17 cellular contexts compared by ENCODE assay signal in the genomic region with DNA sequence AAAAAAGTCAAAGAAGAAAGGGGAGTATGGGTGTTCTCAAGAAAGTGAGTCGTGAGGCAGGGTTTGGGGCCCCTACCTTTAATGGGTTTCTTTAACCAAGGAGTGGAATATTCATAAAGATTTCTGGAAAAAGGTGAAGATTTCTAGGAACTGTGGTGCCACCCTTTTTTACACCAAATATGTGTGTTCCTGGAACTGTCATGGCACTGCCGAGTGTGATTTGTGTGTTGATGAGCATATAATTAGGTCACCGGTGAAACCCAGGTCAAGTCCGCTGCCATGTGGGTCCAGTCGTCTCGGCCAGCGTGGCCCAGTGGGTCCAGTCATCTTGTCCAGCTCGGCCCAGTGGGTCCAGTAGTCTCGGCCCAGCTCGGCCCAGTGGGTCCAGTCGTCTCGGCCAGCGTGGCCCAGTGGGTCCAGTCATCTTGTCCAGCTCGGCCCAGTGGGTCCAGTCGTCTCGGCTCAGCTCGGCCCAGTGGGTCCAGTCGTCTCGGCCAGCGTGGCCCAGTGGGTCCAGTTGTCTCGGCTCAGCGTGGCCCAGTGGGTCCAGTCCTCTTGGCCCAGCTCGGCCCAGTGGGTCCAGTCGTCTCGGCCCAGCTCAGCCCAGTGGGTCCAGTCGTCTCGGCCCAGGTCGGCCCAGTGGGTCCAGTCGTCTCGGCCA. TPM values are rescaled to one million over a fixed set of nuclear protein-coding genes. Genes with fewer than 3 reads are reported as not detected.
DNase-seq lines count a peak whose midpoint lies in the region; ATAC-seq, FAIRE-seq and TF ChIP-seq lines count a peak whose summit lies in the region.
"Had no signal": no experiment of that assay in that cellular context is flagged by ENCODE, and none has a peak within 500 bp of the region (broad histone marks: within the 10 kb centered on the region; RNA-seq: fewer than 3 reads in every experiment).

No MANE protein-coding gene starts in this region.

- H3K9me3 Mint-ChIP-seq in activated naive CD4-positive, alpha-beta T cell treated with anti-CD3 and anti-CD28 coated beads, Interleukin-2, amount 50 U/mL, for 24 hours: peaks cover 4% of the 10 kb centered on the region
- H3K9me3 Mint-ChIP-seq in activated naive CD4-positive, alpha-beta T cell treated with anti-CD3 and anti-CD28 coated beads, Interleukin-2, amount 10 ng/mL, durations not matched to agents 7 days and 5 days: peaks cover 11% of the 10 kb centered on the region
- H3K9me3 Mint-ChIP-seq in progenitor cell of endocrine pancreas (ENCODE audit: low read depth): peaks cover 14% of the 10 kb centered on the region

- H3K9ac ChIP-seq in K562 (ENCODE audit: insufficient read depth in 1 of 2, low read depth in 2 of 2, low read length in 2 of 2): peak overlapping the region in 1 of 2 experiments; percentile 17; a peak in 2 of 4 replicates
- H3K9ac ChIP-seq: BLaER1, GM23248 had no signal

- no peaks in the 10 kb centered on the region for H3K79me2 ChIP-seq in K562 (ENCODE audit: control insufficient read depth, insufficient read depth, low read length)

- peaks cover 1% of the 10 kb centered on the region for H3K36me3 Mint-ChIP-seq in activated naive CD4-positive, alpha-beta T cell treated with anti-CD3 and anti-CD28 coated beads, Interleukin-2, amount 50 U/mL, for 24 hours
- H3K36me3 Mint-ChIP-seq in activated naive CD4-positive, alpha-beta T cell treated with anti-CD3 and anti-CD28 coated beads, Interleukin-2, amount 10 ng/mL, durations not matched to agents 7 days and 5 days: no peaks in the 10 kb centered on the region
- H3K36me3 Mint-ChIP-seq in progenitor cell of endocrine pancreas (ENCODE audit: insufficient read depth): no peaks in the 10 kb centered on the region

- TF ChIP-seq RAD21 in K562 (CRISPR knock-in tag; conservative IDR thresholded peaks at IDR 0.05 in 1 of 2, IDR thresholded peaks at IDR 0.05 in 1 of 2): no peak

- in situ Hi-C loops in K562 (cut with MboI): no loop called here

- no peaks in the 10 kb centered on the region for H3K36me3 ChIP-seq in K562 (ENCODE audit: control insufficient read depth, insufficient read depth, low read length)
- H3K36me3 ChIP-seq: BLaER1 had no signal

- no peak for TF ChIP-seq EP300 in K562 (IDR thresholded peaks at IDR 0.05; ENCODE audit: low read length)

- H2AFZ ChIP-seq in K562 (ENCODE audit: low read depth, low read length): no peak overlapping the region
- H2AFZ ChIP-seq: GM23248 had no signal

- H3K4me2 ChIP-seq in K562 (ENCODE audit: insufficient read depth, low read length): no peak overlapping the region

- no peak overlapping the region for H3K4me3 ChIP-seq in K562
- H3K4me3 ChIP-seq: BLaER1, GM23248 had no signal

- POLR2A ChIA-PET in K562 (lab: Yijun Ruan, JAX): interaction anchor here (0.7 to 3.1 kb wide), 4 partner anchors 11 to 156 kb away, joined by 3 to 9 read pairs (median 6); partner anchors contain the start of gene PPDPF

- FAIRE-seq in HTR-8/SVneo (lab: Jason Lieb, UNC) (peak; percentile 52), K562 (lab: Jason Lieb, UNC) (no peak)
- FAIRE-seq: H54 had no signal

- TF ChIP-seq POLR2A in K562 (conservative IDR thresholded peaks at IDR 0.05): no peak

- no peaks in the 10 kb centered on the region for H3K9me1 ChIP-seq in K562 (ENCODE audit: control insufficient read depth, insufficient read depth, low read length)

- no peak for TF ChIP-seq CTCF in K562 (IDR thresholded peaks at IDR 0.05 in 2 of 3, conservative IDR thresholded peaks at IDR 0.05 in 1 of 3; ENCODE audit: insufficient read depth in 2 of 3, low read depth in 1 of 3, low read length in 3 of 3)
- TF ChIP-seq CTCF in progenitor cell of endocrine pancreas (IDR thresholded peaks at IDR 0.05; ENCODE audit: unreplicated experiment): no peak

- H3K4me1 Mint-ChIP-seq in activated naive CD4-positive, alpha-beta T cell treated with anti-CD3 and anti-CD28 coated beads, Interleukin-2, amount 50 U/mL, for 24 hours: no peaks in the 10 kb centered on the region
- peaks cover 8% of the 10 kb centered on the region for H3K4me1 Mint-ChIP-seq in activated naive CD4-positive, alpha-beta T cell treated with anti-CD3 and anti-CD28 coated beads, Interleukin-2, amount 10 ng/mL, durations not matched to agents 7 days and 5 days
- no peaks in the 10 kb centered on the region for H3K4me1 Mint-ChIP-seq in progenitor cell of endocrine pancreas (ENCODE audit: low read depth)

- ATAC-seq in K562 (no peak), GM18519 (IDR thresholded peaks at IDR 0.05; ENCODE audit: low FRiP score, unreplicated experiment) (no peak)
- ATAC-seq: HCT116 had no signal

- 12% methylated on average over 28 of the region's 30 CpGs for WGBS in K562 (ENCODE audit: insufficient coverage, low coverage, missing lambda C conversion rate)

- peaks cover 0 to 25% of the 10 kb centered on the region in 2 experiments; a peak in 4 of 5 replicates for H3K4me1 ChIP-seq in K562 (replicated peaks in 1 of 2; ENCODE audit: control insufficient read depth in 2 of 2, insufficient read depth in 2 of 2, low read length in 2 of 2)
- H3K4me1 ChIP-seq: Caco-2 had no signal

- CTCF ChIA-PET in activated naive CD4-positive, alpha-beta T cell treated with anti-CD3 and anti-CD28 coated beads, Interleukin-2, amount 10 ng/mL, durations not matched to agents 7 days and 5 days (lab: Charles Lee): no interaction called here
- CTCF ChIA-PET in K562 (lab: Yijun Ruan, JAX; ENCODE audit: low intra/inter-chr PET ratio): interaction anchor here (0.6 kb wide), 1 partner anchor 297 kb away, joined by 3 read pairs; no protein-coding TSS in a partner anchor

- no TSS peak for BruUV-seq in K562 (replicated peaks; lab: Mats Ljungman, UMichigan)

- H3K27ac Mint-ChIP-seq in activated naive CD4-positive, alpha-beta T cell treated with anti-CD3 and anti-CD28 coated beads, Interleukin-2, amount 50 U/mL, for 24 hours: peak overlapping the region; percentile 36
- no peak overlapping the region for H3K27ac Mint-ChIP-seq in activated naive CD4-positive, alpha-beta T cell treated with anti-CD3 and anti-CD28 coated beads, Interleukin-2, amount 10 ng/mL, durations not matched to agents 7 days and 5 days
- no peak overlapping the region for H3K27ac Mint-ChIP-seq in progenitor cell of endocrine pancreas
- H3K27ac Mint-ChIP-seq: CD8-positive, alpha-beta memory T cell had no signal

- no peak overlapping the region for H3K27ac ChIP-seq in K562 (ENCODE audit: extremely low read depth, low read depth, low read length)
- H3K27ac ChIP-seq: BLaER1, GM23248 had no signal

- DNase-seq in activated naive CD4-positive, alpha-beta T cell treated with anti-CD3 and anti-CD28 coated beads, Interleukin-2, amount 10 ng/mL, durations not matched to agents 7 days and 5 days: no peak
- DNase-seq in HTR-8/SVneo (ENCODE audit: insufficient read length, low spot score) (no peak), K562 (ENCODE audit: extremely low read depth in 1 of 4, low spot score in 3 of 4) (no peak), progenitor cell of endocrine pancreas (ENCODE audit: low spot score, unreplicated experiment) (peak; percentile 5), dedifferentiated amniotic fluid mesenchymal stem cell (ENCODE audit: extremely low spot score) (no peak), GM03348 (ENCODE audit: low spot score) (no peak)
- DNase-seq: 8988T, AML-193, Caco-2, DND-41, GM23248 had no signal

- H4K20me1 ChIP-seq in K562 (replicated peaks; ENCODE audit: control insufficient read depth, insufficient read depth, low read length): no peaks in the 10 kb centered on the region
- H4K20me1 ChIP-seq: BLaER1 had no signal

- peaks cover 21% of the 10 kb centered on the region for H3K27me3 Mint-ChIP-seq in activated naive CD4-positive, alpha-beta T cell treated with anti-CD3 and anti-CD28 coated beads, Interleukin-2, amount 50 U/mL, for 24 hours
- H3K27me3 Mint-ChIP-seq in activated naive CD4-positive, alpha-beta T cell treated with anti-CD3 and anti-CD28 coated beads, Interleukin-2, amount 10 ng/mL, durations not matched to agents 7 days and 5 days: peaks cover 52% of the 10 kb centered on the region
- H3K27me3 Mint-ChIP-seq in progenitor cell of endocrine pancreas: peaks cover 41% of the 10 kb centered on the region

- intact Hi-C loops in K562 (cut with micrococcal nuclease): no loop called here

- peaks cover 25 to 47% of the 10 kb centered on the region in 2 experiments for H3K27me3 ChIP-seq in K562 (ENCODE audit: control insufficient read depth in 2 of 2, insufficient read depth in 2 of 2, low read length in 2 of 2)

- peaks cover 6% of the 10 kb centered on the region for H3K9me3 ChIP-seq in K562 (replicated peaks; ENCODE audit: control insufficient read depth, insufficient read depth, low read depth, low read length)
- H3K9me3 ChIP-seq: Caco-2 had no signal

- H3K4me3 Mint-ChIP-seq in activated naive CD4-positive, alpha-beta T cell treated with anti-CD3 and anti-CD28 coated beads, Interleukin-2, amount 50 U/mL, for 24 hours: no peak overlapping the region
- no peak overlapping the region for H3K4me3 Mint-ChIP-seq in activated naive CD4-positive, alpha-beta T cell treated with anti-CD3 and anti-CD28 coated beads, Interleukin-2, amount 10 ng/mL, durations not matched to agents 7 days and 5 days
- H3K4me3 Mint-ChIP-seq in progenitor cell of endocrine pancreas (ENCODE audit: low read depth): no peak overlapping the region
- H3K4me3 Mint-ChIP-seq: CD8-positive, alpha-beta memory T cell had no signal

RNA-seq across cellular contexts. Expression of gene EEF1A2, which starts 8.3 kb away (rescaled TPM):
- total RNA-seq in K562 (2011; cell fraction: chromatin; rRNA removed; ENCODE audit: low replicate concordance): 13.0 and 31.1 TPM in 2 replicates
- total RNA-seq in K562 (2011; cell fraction: nucleolus; rRNA removed): 23.3 and 23.8 TPM in 2 replicates
- total RNA-seq in K562 (2011; cell fraction: nucleoplasm; rRNA removed): 9.9 and 20.4 TPM in 2 replicates
- total RNA-seq in K562 (2014; rRNA removed): 20.9 and 24.8 TPM in 2 replicates
- 8.7 and 11.5 TPM in 2 replicates for total RNA-seq in K562 (2014; rRNA removed; fragmentation: Illumina TruSeq; extraction: Trizol)
- total RNA-seq in K562 (2015; rRNA removed; fragmentation: Illumina TruSeq; extraction: Trizol): 7.7 and 8.7 TPM in 2 replicates
- 29.0 and 29.6 TPM in 2 replicates for total RNA-seq in K562 (2021)
- 9.6 and 11.8 TPM in 2 replicates for polyA plus RNA-seq in K562 (2011; rRNA removed)
- 10.8 and 19.3 TPM in 2 replicates for polyA plus RNA-seq in K562 (2011; cell fraction: cytosol; rRNA removed)
- 13.8 and 24.9 TPM in 2 replicates for polyA plus RNA-seq in K562 (2011; cell fraction: nucleus; rRNA removed)
- 29.1 and 61.1 TPM in 2 replicates for polyA plus RNA-seq in K562 (2012)
- polyA plus RNA-seq in K562 (2014; fragmentation: Illumina TruSeq; extraction: Trizol): 27.2 and 29.6 TPM in 2 replicates
- under 1 TPM; 0.04 to 0.58 TPM for polyA plus RNA-seq in K562 (2014; fragmentation: Nextera tagmentation; extraction: Ambion mirVana)
- polyA plus RNA-seq in K562 (2014; rRNA removed): 10.9 and 11.4 TPM in 2 replicates
- 10.3 and 11.5 TPM in 2 replicates for polyA minus RNA-seq in K562 (2011; rRNA and poly(A)+ RNA removed)
- 34.7 and 45.1 TPM in 2 replicates for polyA minus RNA-seq in K562 (2011; cell fraction: cytosol; rRNA and poly(A)+ RNA removed)
- 8.2 and 10.0 TPM in 2 replicates for polyA minus RNA-seq in K562 (2011; cell fraction: nucleus; rRNA and poly(A)+ RNA removed)
- 11.0 and 11.8 TPM in 2 replicates for total RNA-seq in progenitor cell of endocrine pancreas
- polyA plus RNA-seq: GM23248 had no signal

RNA-seq across cellular contexts. Expression of gene PPDPF, which starts 13.4 kb away (rescaled TPM):
- total RNA-seq in K562 (2011; cell fraction: chromatin; rRNA removed; ENCODE audit: low replicate concordance): 8.8 and 25.0 TPM in 2 replicates
- total RNA-seq in K562 (2011; cell fraction: nucleolus; rRNA removed): 34.9 and 37.0 TPM in 2 replicates
- 25.6 and 28.6 TPM in 2 replicates for total RNA-seq in K562 (2011; cell fraction: nucleoplasm; rRNA removed)
- total RNA-seq in K562 (2014; rRNA removed) (73.9 and 86.1 TPM in 2 replicates), K562 (2014; rRNA removed; fragmentation: Illumina TruSeq; extraction: Trizol) (2.3 and 4.5 TPM in 2 replicates), K562 (2015; rRNA removed; fragmentation: Illumina TruSeq; extraction: Trizol) (10.5 and 16.6 TPM in 2 replicates), K562 (2021) (220 and 233 TPM in 2 replicates), progenitor cell of endocrine pancreas (340 and 374 TPM in 2 replicates)
- polyA plus RNA-seq in K562 (2011; rRNA removed) (4.5 and 9.8 TPM in 2 replicates), K562 (2014; fragmentation: Illumina TruSeq; extraction: Trizol) (11.2 and 59.1 TPM in 2 replicates), K562 (2014; fragmentation: Nextera tagmentation; extraction: Ambion mirVana) (under 1 TPM; 0.77 to 0.85 TPM), K562 (2014; rRNA removed) (98.3 and 99.6 TPM in 2 replicates)
- 17.2 and 51.6 TPM in 2 replicates for polyA plus RNA-seq in K562 (2011; cell fraction: cytosol; rRNA removed)
- 34.4 and 40.3 TPM in 2 replicates for polyA plus RNA-seq in K562 (2011; cell fraction: nucleus; rRNA removed)
- 125 and 320 TPM in 2 replicates for polyA plus RNA-seq in K562 (2012)
- polyA minus RNA-seq in K562 (2011; rRNA and poly(A)+ RNA removed): 0.95 and 2.2 TPM in 2 replicates
- 82.0 and 193 TPM in 2 replicates for polyA minus RNA-seq in K562 (2011; cell fraction: cytosol; rRNA and poly(A)+ RNA removed)
- 25.2 and 33.4 TPM in 2 replicates for polyA minus RNA-seq in K562 (2011; cell fraction: nucleus; rRNA and poly(A)+ RNA removed)

RNA-seq across cellular contexts. Expression of gene PTK6, which starts 30.0 kb away (rescaled TPM):
- total RNA-seq in K562 (2011; cell fraction: chromatin; rRNA removed; ENCODE audit: low replicate concordance): not detected in 2 replicates
- total RNA-seq in K562 (2011; cell fraction: nucleolus; rRNA removed): not detected in 2 replicates
- not detected in 2 replicates for total RNA-seq in K562 (2011; cell fraction: nucleoplasm; rRNA removed)
- not detected in 2 replicates for total RNA-seq in K562 (2014; rRNA removed)
- not detected in 2 replicates for total RNA-seq in K562 (2014; rRNA removed; fragmentation: Illumina TruSeq; extraction: Trizol)
- not detected in 2 replicates for total RNA-seq in K562 (2015; rRNA removed; fragmentation: Illumina TruSeq; extraction: Trizol)
- total RNA-seq in K562 (2021): not detected in 2 replicates
- polyA plus RNA-seq in K562 (2011; rRNA removed): not detected in 2 replicates
- 0.03 TPM in 1 of 2 replicates, not detected in the other for polyA plus RNA-seq in K562 (2011; cell fraction: cytosol; rRNA removed)
- polyA plus RNA-seq in K562 (2011; cell fraction: nucleus; rRNA removed): not detected in 2 replicates
- polyA plus RNA-seq in K562 (2012): 0.11 TPM in 1 of 2 replicates, not detected in the other
- not detected in 2 replicates for polyA plus RNA-seq in K562 (2014; fragmentation: Illumina TruSeq; extraction: Trizol)
- not detected for polyA plus RNA-seq in K562 (2014; fragmentation: Nextera tagmentation; extraction: Ambion mirVana)
- polyA plus RNA-seq in K562 (2014; rRNA removed): 0.07 TPM in 1 of 2 replicates, not detected in the other
- polyA minus RNA-seq in K562 (2011; rRNA and poly(A)+ RNA removed): not detected in 2 replicates
- not detected in 2 replicates for polyA minus RNA-seq in K562 (2011; cell fraction: cytosol; rRNA and poly(A)+ RNA removed)
- polyA minus RNA-seq in K562 (2011; cell fraction: nucleus; rRNA and poly(A)+ RNA removed): not detected in 2 replicates
- 0.29 and 0.31 TPM in 2 replicates for total RNA-seq in progenitor cell of endocrine pancreas
- total RNA-seq: GM23248 had no signal
- polyA plus RNA-seq: GM23248 had no signal

RNA-seq across cellular contexts. Expression of gene KCNQ2, which starts 34.8 kb away (rescaled TPM):
- not detected in 2 replicates for total RNA-seq in K562 (2011; cell fraction: chromatin; rRNA removed; ENCODE audit: low replicate concordance)
- 0.17 TPM in 1 of 2 replicates, not detected in the other for total RNA-seq in K562 (2011; cell fraction: nucleolus; rRNA removed)
- total RNA-seq in K562 (2011; cell fraction: nucleoplasm; rRNA removed): not detected in 2 replicates
- total RNA-seq in K562 (2014; rRNA removed): not detected in 2 replicates
- not detected in 2 replicates for total RNA-seq in K562 (2014; rRNA removed; fragmentation: Illumina TruSeq; extraction: Trizol)
- not detected in 2 replicates for total RNA-seq in K562 (2015; rRNA removed; fragmentation: Illumina TruSeq; extraction: Trizol)
- total RNA-seq in K562 (2021): 0.13 and 0.40 TPM in 2 replicates
- 0.08 TPM in 1 of 2 replicates, not detected in the other for polyA plus RNA-seq in K562 (2011; rRNA removed)
- not detected in 2 replicates for polyA plus RNA-seq in K562 (2011; cell fraction: cytosol; rRNA removed)
- 0.06 TPM in 1 of 2 replicates, not detected in the other for polyA plus RNA-seq in K562 (2011; cell fraction: nucleus; rRNA removed)
- polyA plus RNA-seq in K562 (2012): 0.01 TPM in 1 of 2 replicates, not detected in the other
- polyA plus RNA-seq in K562 (2014; fragmentation: Illumina TruSeq; extraction: Trizol): not detected in 2 replicates
- polyA plus RNA-seq in K562 (2014; fragmentation: Nextera tagmentation; extraction: Ambion mirVana): not detected
- polyA plus RNA-seq in K562 (2014; rRNA removed): 0.16 TPM in 1 of 2 replicates, not detected in the other
- not detected in 2 replicates for polyA minus RNA-seq in K562 (2011; rRNA and poly(A)+ RNA removed)
- polyA minus RNA-seq in K562 (2011; cell fraction: cytosol; rRNA and poly(A)+ RNA removed): not detected in 2 replicates
- polyA minus RNA-seq in K562 (2011; cell fraction: nucleus; rRNA and poly(A)+ RNA removed): 0.40 TPM in 1 of 2 replicates, not detected in the other
- 14.6 and 15.6 TPM in 2 replicates for total RNA-seq in progenitor cell of endocrine pancreas
- total RNA-seq: CD8-positive, alpha-beta memory T cell; GM23248 had no signal
- polyA plus RNA-seq: CD8-positive, alpha-beta memory T cell had no signal

RNA-seq across cellular contexts. Expression of gene SRMS, which starts 40.3 kb away (rescaled TPM):
- not detected in 2 replicates for total RNA-seq in K562 (2011; cell fraction: chromatin; rRNA removed; ENCODE audit: low replicate concordance)
- 0.17 TPM in 1 of 2 replicates, not detected in the other for total RNA-seq in K562 (2011; cell fraction: nucleolus; rRNA removed)
- not detected in 2 replicates for total RNA-seq in K562 (2011; cell fraction: nucleoplasm; rRNA removed)
- total RNA-seq in K562 (2014; rRNA removed): not detected in 2 replicates
- not detected in 2 replicates for total RNA-seq in K562 (2014; rRNA removed; fragmentation: Illumina TruSeq; extraction: Trizol)
- not detected in 2 replicates for total RNA-seq in K562 (2015; rRNA removed; fragmentation: Illumina TruSeq; extraction: Trizol)
- total RNA-seq in K562 (2021): not detected in 2 replicates
- 0.04 and 0.07 TPM in 2 replicates for polyA plus RNA-seq in K562 (2011; rRNA removed)
- 0.03 and 0.07 TPM in 2 replicates for polyA plus RNA-seq in K562 (2011; cell fraction: cytosol; rRNA removed)
- polyA plus RNA-seq in K562 (2011; cell fraction: nucleus; rRNA removed): 0.13 and 0.21 TPM in 2 replicates
- 0.05 TPM in 1 of 2 replicates, not detected in the other for polyA plus RNA-seq in K562 (2012)
- not detected in 2 replicates for polyA plus RNA-seq in K562 (2014; fragmentation: Illumina TruSeq; extraction: Trizol)
- polyA plus RNA-seq in K562 (2014; fragmentation: Nextera tagmentation; extraction: Ambion mirVana): not detected
- not detected in 2 replicates for polyA plus RNA-seq in K562 (2014; rRNA removed)
- not detected in 2 replicates for polyA minus RNA-seq in K562 (2011; rRNA and poly(A)+ RNA removed)
- not detected in 2 replicates for polyA minus RNA-seq in K562 (2011; cell fraction: cytosol; rRNA and poly(A)+ RNA removed)
- polyA minus RNA-seq in K562 (2011; cell fraction: nucleus; rRNA and poly(A)+ RNA removed): not detected in 2 replicates
- not detected in 2 replicates for total RNA-seq in progenitor cell of endocrine pancreas
- total RNA-seq: Caco-2; CD8-positive, alpha-beta memory T cell; GM23248 had no signal
- polyA plus RNA-seq: CD8-positive, alpha-beta memory T cell; GM23248 had no signal
